9 cellular contexts compared by ENCODE assay signal in genomic region chr19:48608798-48609263, GRCh38. TPM values are rescaled to one million over a fixed set of nuclear protein-coding genes. Genes with fewer than 3 reads are reported as not detected.
DNase-seq lines count a peak whose midpoint lies in the region; ATAC-seq and TF ChIP-seq lines count a peak whose summit lies in the region.
"Had no signal": no experiment of that assay in that cellular context is flagged by ENCODE, and none has a peak within 500 bp of the region (broad histone marks: within the 10 kb centered on the region; RNA-seq: fewer than 3 reads in every experiment).

No MANE protein-coding gene starts in this region.

- peak; percentile 91 for DNase-seq in NCI-H1436 (lab: John Stamatoyannopoulos, UW)
- no peak for DNase-seq in NCI-H1436 treated with DMSO at 0.1 percent for 48 hours (lab: John Stamatoyannopoulos, UW)
- peak; percentile 79 for DNase-seq in HuH-7.5 (ENCODE audit: low spot score)
- DNase-seq in Panc1 (ENCODE audit: low read depth, low spot score), result no peak
- DNase-seq in activated naive CD4-positive, alpha-beta T cell treated with anti-CD3 and anti-CD28 coated beads, Interleukin-2, amount 50 U/mL, for 72 hours (ENCODE audit: low spot score in 2 of 2), result no peak
- DNase-seq in iPS DF 19.7 (ENCODE audit: low read depth, low spot score), result peak; percentile 45
- no peak for DNase-seq in testis
- DNase-seq in OCI-M2 (lab: John Stamatoyannopoulos, UW; ENCODE audit: unreplicated experiment), result no peak

- H3K27ac ChIP-seq in Panc1 (ENCODE audit: low read length) (peak overlapping the region; percentile 54; the same call in 1 of the 2 replicates), testis (no peak overlapping the region)

- in situ Hi-C loops in Panc1 (cut with HindIII; ENCODE audit: low pct_unique_long_range_greater_than_20kb, low sequenced_read_pairs), result no loop called here

- H3K36me3 ChIP-seq in Panc1 (ENCODE audit: control insufficient read depth, insufficient read depth, low read length) (no peaks in the 10 kb centered on the region), testis (ENCODE audit: low read depth, missing control alignments) (no peaks in the 10 kb centered on the region)

- intact Hi-C loops in Panc1 (cut with micrococcal nuclease; ENCODE audit: unreplicated experiment) (no loop called here), testis (cut with DNase I; ENCODE audit: low total_unique reads) (no loop called here)

- no peak overlapping the region for H3K4me3 ChIP-seq in Panc1 (ENCODE audit: low read depth in 2 of 2, low read length in 2 of 2)
- no peak overlapping the region for H3K4me3 ChIP-seq in testis

- CTCF ChIA-PET in Panc1 (lab: Charles Lee), result interaction anchor here (0.7 to 0.9 kb wide), 3 partner anchors 21 to 164 kb away, joined by 5 to 9 read pairs (median 7); no protein-coding TSS in a partner anchor

- H3K4me1 ChIP-seq in Panc1 (ENCODE audit: control insufficient read depth, insufficient read depth, low read length), result peaks cover 4% of the 10 kb centered on the region; the same call in 1 of the 2 replicates
- H3K4me1 ChIP-seq in testis, result no peaks in the 10 kb centered on the region

- TF ChIP-seq CTCF in Panc1 (IDR thresholded peaks at IDR 0.05) (peak; percentile 84), testis (IDR thresholded peaks at IDR 0.05) (peak in 2 of 3 experiments; percentile 18 to 26)

- peak; percentile 81 for ATAC-seq in Panc1
- ATAC-seq in activated naive CD4-positive, alpha-beta T cell treated with anti-CD3 and anti-CD28 coated beads, Interleukin-2, amount 50 U/mL, for 72 hours, result peak; percentile 50 to 63

- no peaks in the 10 kb centered on the region for H3K9me3 Mint-ChIP-seq in activated naive CD4-positive, alpha-beta T cell treated with anti-CD3 and anti-CD28 coated beads, Interleukin-2, amount 50 U/mL, for 72 hours
- H3K9me3 Mint-ChIP-seq: activated naive CD4-positive, alpha-beta T cell treated with anti-CD3 and anti-CD28 coated beads, Interleukin-2, amount 50 U/mL, for 24 hours had no signal

- H3K27me3 ChIP-seq in Panc1 (ENCODE audit: control insufficient read depth, insufficient read depth, low read length) (no peaks in the 10 kb centered on the region), testis (no peaks in the 10 kb centered on the region)

- H3K27ac Mint-ChIP-seq in activated naive CD4-positive, alpha-beta T cell treated with anti-CD3 and anti-CD28 coated beads, Interleukin-2, amount 50 U/mL, for 72 hours, result no peak overlapping the region
- H3K27ac Mint-ChIP-seq: activated naive CD4-positive, alpha-beta T cell treated with anti-CD3 and anti-CD28 coated beads, Interleukin-2, amount 50 U/mL, for 24 hours had no signal

- TF ChIP-seq POLR2A in testis (IDR thresholded peaks at IDR 0.05), result no peak

- no TSS peak for BruUV-seq in Panc1 (replicated peaks; lab: Mats Ljungman, UMichigan)

- H3K9me3 ChIP-seq in Panc1 (ENCODE audit: control insufficient read depth, insufficient read depth, low read depth, low read length) (no peaks in the 10 kb centered on the region), testis (no peaks in the 10 kb centered on the region)

- POLR2A ChIA-PET in Panc1 (lab: Charles Lee), result interaction anchor here (0.6 to 1.1 kb wide), 2 partner anchors 10 to 104 kb away, joined by 3 to 8 read pairs; partner anchors contain the start of genes RPL18 and SPHK2

- H3K36me3 Mint-ChIP-seq in activated naive CD4-positive, alpha-beta T cell treated with anti-CD3 and anti-CD28 coated beads, Interleukin-2, amount 50 U/mL, for 72 hours, result no peaks in the 10 kb centered on the region
- H3K36me3 Mint-ChIP-seq: activated naive CD4-positive, alpha-beta T cell treated with anti-CD3 and anti-CD28 coated beads, Interleukin-2, amount 50 U/mL, for 24 hours had no signal

- WGBS in testis, 2 donors, result 35 to 40% methylated on average over 8 to 9 of the region's 9 CpGs

RNA-seq across cellular contexts. Expression of gene SPACA4, which starts 2.3 kb away (rescaled TPM):
- total RNA-seq in Panc1 (2021; ENCODE audit: unreplicated experiment), result not detected
- polyA plus RNA-seq in Panc1 (2012; ENCODE audit: insufficient read length), result not detected
- not detected for total RNA-seq in activated naive CD4-positive, alpha-beta T cell treated with anti-CD3 and anti-CD28 coated beads, Interleukin-2, amount 50 U/mL, for 72 hours
- 100 to 1,000 TPM in 1 of 2 donors, 10 to 100 TPM in 1; 72.6 to 147 TPM for total RNA-seq in testis
- 145 TPM for polyA plus RNA-seq in testis (ENCODE audit: insufficient read depth, low read depth, low replicate concordance)

RNA-seq across cellular contexts. Expression of gene FAM83E, which starts 6.0 kb away (rescaled TPM):
- total RNA-seq in Panc1 (2021; ENCODE audit: unreplicated experiment) (1.0 TPM), testis (1 to 10 TPM in 1 of 2 donors, under 1 TPM in 1; 0.99 to 1.6 TPM)
- polyA plus RNA-seq in Panc1 (2012; ENCODE audit: insufficient read length), result not detected
- 1 to 10 TPM; 5.5 to 9.1 TPM for total RNA-seq in activated naive CD4-positive, alpha-beta T cell treated with anti-CD3 and anti-CD28 coated beads, Interleukin-2, amount 50 U/mL, for 72 hours
- polyA plus RNA-seq in testis (ENCODE audit: insufficient read depth, low read depth, low replicate concordance), result 2.2 TPM

RNA-seq across cellular contexts. Expression of gene RPL18, which starts 10.1 kb away (rescaled TPM):
- total RNA-seq in Panc1 (2021; ENCODE audit: unreplicated experiment) (670 TPM), testis (1,000 to 10,000 TPM; 1,047 to 1,537 TPM)
- polyA plus RNA-seq in Panc1 (2012; ENCODE audit: insufficient read length), result 1,127 TPM
- total RNA-seq in activated naive CD4-positive, alpha-beta T cell treated with anti-CD3 and anti-CD28 coated beads, Interleukin-2, amount 50 U/mL, for 72 hours, result 1,000 to 10,000 TPM; 2,030 to 2,264 TPM
- 1,050 TPM for polyA plus RNA-seq in testis (ENCODE audit: insufficient read depth, low read depth, low replicate concordance)

RNA-seq across cellular contexts. Expression of gene SPHK2, which starts 10.5 kb away (rescaled TPM):
- total RNA-seq in Panc1 (2021; ENCODE audit: unreplicated experiment) (19.5 TPM), testis (10 to 100 TPM; 31.2 to 43.1 TPM)
- polyA plus RNA-seq in Panc1 (2012; ENCODE audit: insufficient read length), result 20.0 TPM
- 10 to 100 TPM; 25.7 to 40.4 TPM for total RNA-seq in activated naive CD4-positive, alpha-beta T cell treated with anti-CD3 and anti-CD28 coated beads, Interleukin-2, amount 50 U/mL, for 72 hours
- polyA plus RNA-seq in testis (ENCODE audit: insufficient read depth, low read depth, low replicate concordance), result 47.6 TPM

RNA-seq across cellular contexts. Expression of gene DBP, which starts 28.3 kb away (rescaled TPM):
- total RNA-seq in Panc1 (2021; ENCODE audit: unreplicated experiment) (7.4 TPM), testis (10 to 100 TPM; 48.9 to 51.0 TPM)
- polyA plus RNA-seq in Panc1 (2012; ENCODE audit: insufficient read length), result 10.4 TPM
- 10 to 100 TPM; 10.5 to 16.9 TPM for total RNA-seq in activated naive CD4-positive, alpha-beta T cell treated with anti-CD3 and anti-CD28 coated beads, Interleukin-2, amount 50 U/mL, for 72 hours
- 30.4 TPM for polyA plus RNA-seq in testis (ENCODE audit: insufficient read depth, low read depth, low replicate concordance)

Comparison
In these comparisons a context has a peak if more than half of its experiments do, and no peak if none do; other contexts are left out.
1. DNase-seq: peak in NCI-H1436 (single experiment), HuH-7.5 (single experiment) and iPS DF 19.7 (single experiment); none in NCI-H1436 treated with DMSO at 0.1 percent for 48 hours (single experiment), Panc1 (single experiment), activated naive CD4-positive, alpha-beta T cell treated with anti-CD3 and anti-CD28 coated beads, Interleukin-2, amount 50 U/mL, for 72 hours (0 of 2), testis (single experiment) and OCI-M2 (single experiment).
2. RNA of gene SPACA4, which starts 2.3 kb away (total RNA-seq): 72.6 to 147 TPM in testis; not detected in Panc1 (single experiment) and not detected in activated naive CD4-positive, alpha-beta T cell treated with anti-CD3 and anti-CD28 coated beads, Interleukin-2, amount 50 U/mL, for 72 hours; every median in the first group is over 10 times any median in the second.